In genomic region chr2:223957092-223957851, GRCh38 we compare ENCODE assay signal across 1 cellular context.
A peak's percentile ranks its signal among the peaks of the same experiment; 100 is the strongest.
TF ChIP-seq lines count a peak whose summit lies in the region.

Gene MRPL44, plus strand, starts transcription at chr2:223957463. Its CDS starts 10 bp downstream, at chr2:223957473.

TF ChIP-seq in HEK293, 187 proteins besides CTCF, POLR2A, EP300 and RAD21 (continued from another document and continues in another):
- 0 out of 2 replicates have a peak, but pooled peaks have one; percentile 14 for TF ChIP-seq ZNF18 (tag by site-specific recombination; IDR thresholded peaks at IDR 0.05)
- TF ChIP-seq ZNF560 (tag by site-specific recombination; IDR thresholded peaks at IDR 0.05; ENCODE audit: borderline replicate concordance): no peak
- TF ChIP-seq, protein P1, sequence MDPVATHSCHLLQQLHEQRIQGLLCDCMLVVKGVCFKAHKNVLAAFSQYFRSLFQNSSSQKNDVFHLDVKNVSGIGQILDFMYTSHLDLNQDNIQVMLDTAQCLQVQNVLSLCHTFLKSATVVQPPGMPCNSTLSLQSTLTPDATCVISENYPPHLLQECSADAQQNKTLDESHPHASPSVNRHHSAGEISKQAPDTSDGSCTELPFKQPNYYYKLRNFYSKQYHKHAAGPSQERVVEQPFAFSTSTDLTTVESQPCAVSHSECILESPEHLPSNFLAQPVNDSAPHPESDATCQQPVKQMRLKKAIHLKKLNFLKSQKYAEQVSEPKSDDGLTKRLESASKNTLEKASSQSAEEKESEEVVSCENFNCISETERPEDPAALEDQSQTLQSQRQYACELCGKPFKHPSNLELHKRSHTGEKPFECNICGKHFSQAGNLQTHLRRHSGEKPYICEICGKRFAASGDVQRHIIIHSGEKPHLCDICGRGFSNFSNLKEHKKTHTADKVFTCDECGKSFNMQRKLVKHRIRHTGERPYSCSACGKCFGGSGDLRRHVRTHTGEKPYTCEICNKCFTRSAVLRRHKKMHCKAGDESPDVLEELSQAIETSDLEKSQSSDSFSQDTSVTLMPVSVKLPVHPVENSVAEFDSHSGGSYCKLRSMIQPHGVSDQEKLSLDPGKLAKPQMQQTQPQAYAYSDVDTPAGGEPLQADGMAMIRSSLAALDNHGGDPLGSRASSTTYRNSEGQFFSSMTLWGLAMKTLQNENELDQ (tag by site-specific recombination; IDR thresholded peaks at IDR 0.05; ENCODE audit: low read depth): no peak
- TF ChIP-seq WT1 (tag by site-specific recombination; IDR thresholded peaks at IDR 0.05): peak; percentile 55
- no peak for TF ChIP-seq ZNF626 (tag by site-specific recombination; IDR thresholded peaks at IDR 0.05)
- peak; percentile 60; the same call in 1 of the 2 replicates for TF ChIP-seq MYNN (tag by site-specific recombination; IDR thresholded peaks at IDR 0.05; ENCODE audit: borderline replicate concordance)
- TF ChIP-seq ZNF776 (tag by site-specific recombination; IDR thresholded peaks at IDR 0.05; ENCODE audit: borderline replicate concordance): no peak
- TF ChIP-seq, protein P2, sequence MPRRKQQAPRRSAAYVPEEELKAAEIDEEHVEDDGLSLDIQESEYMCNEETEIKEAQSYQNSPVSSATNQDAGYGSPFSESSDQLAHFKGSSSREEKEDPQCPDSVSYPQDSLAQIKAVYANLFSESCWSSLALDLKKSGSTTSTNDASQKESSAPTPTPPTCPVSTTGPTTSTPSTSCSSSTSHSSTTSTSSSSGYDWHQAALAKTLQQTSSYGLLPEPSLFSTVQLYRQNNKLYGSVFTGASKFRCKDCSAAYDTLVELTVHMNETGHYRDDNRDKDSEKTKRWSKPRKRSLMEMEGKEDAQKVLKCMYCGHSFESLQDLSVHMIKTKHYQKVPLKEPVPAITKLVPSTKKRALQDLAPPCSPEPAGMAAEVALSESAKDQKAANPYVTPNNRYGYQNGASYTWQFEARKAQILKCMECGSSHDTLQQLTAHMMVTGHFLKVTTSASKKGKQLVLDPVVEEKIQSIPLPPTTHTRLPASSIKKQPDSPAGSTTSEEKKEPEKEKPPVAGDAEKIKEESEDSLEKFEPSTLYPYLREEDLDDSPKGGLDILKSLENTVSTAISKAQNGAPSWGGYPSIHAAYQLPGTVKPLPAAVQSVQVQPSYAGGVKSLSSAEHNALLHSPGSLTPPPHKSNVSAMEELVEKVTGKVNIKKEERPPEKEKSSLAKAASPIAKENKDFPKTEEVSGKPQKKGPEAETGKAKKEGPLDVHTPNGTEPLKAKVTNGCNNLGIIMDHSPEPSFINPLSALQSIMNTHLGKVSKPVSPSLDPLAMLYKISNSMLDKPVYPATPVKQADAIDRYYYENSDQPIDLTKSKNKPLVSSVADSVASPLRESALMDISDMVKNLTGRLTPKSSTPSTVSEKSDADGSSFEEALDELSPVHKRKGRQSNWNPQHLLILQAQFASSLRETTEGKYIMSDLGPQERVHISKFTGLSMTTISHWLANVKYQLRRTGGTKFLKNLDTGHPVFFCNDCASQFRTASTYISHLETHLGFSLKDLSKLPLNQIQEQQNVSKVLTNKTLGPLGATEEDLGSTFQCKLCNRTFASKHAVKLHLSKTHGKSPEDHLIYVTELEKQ (tag by site-specific recombination; IDR thresholded peaks at IDR 0.05; ENCODE audit: borderline replicate concordance): peak; percentile 72; the same call in 1 of the 2 replicates
- TF ChIP-seq ZNF639 (tag by site-specific recombination; IDR thresholded peaks at IDR 0.05): peak; percentile 98
- 0 out of 2 replicates have a peak, but pooled peaks have one; percentile 88 for TF ChIP-seq ZNF221 (tag by site-specific recombination; IDR thresholded peaks at IDR 0.05; ENCODE audit: borderline replicate concordance)
- TF ChIP-seq ZNF792 (tag by site-specific recombination; IDR thresholded peaks at IDR 0.05): 0 out of 2 replicates have a peak, but pooled peaks have one; percentile 39
- no peak for TF ChIP-seq ZNF658 (tag by site-specific recombination; IDR thresholded peaks at IDR 0.05)
- TF ChIP-seq KLF1 (tag by site-specific recombination; IDR thresholded peaks at IDR 0.05): peak; percentile 90
- TF ChIP-seq ZNF843 (tag by site-specific recombination; IDR thresholded peaks at IDR 0.05): peak; percentile 68
- TF ChIP-seq, protein P3, sequence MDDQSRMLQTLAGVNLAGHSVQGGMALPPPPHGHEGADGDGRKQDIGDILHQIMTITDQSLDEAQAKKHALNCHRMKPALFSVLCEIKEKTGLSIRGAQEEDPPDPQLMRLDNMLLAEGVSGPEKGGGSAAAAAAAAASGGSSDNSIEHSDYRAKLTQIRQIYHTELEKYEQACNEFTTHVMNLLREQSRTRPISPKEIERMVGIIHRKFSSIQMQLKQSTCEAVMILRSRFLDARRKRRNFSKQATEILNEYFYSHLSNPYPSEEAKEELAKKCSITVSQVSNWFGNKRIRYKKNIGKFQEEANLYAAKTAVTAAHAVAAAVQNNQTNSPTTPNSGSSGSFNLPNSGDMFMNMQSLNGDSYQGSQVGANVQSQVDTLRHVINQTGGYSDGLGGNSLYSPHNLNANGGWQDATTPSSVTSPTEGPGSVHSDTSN (CRISPR knock-in tag; IDR thresholded peaks at IDR 0.05): peak; percentile 84; the same call in 1 of the 2 replicates
- no peak for TF ChIP-seq ZNF112 (tag by site-specific recombination; IDR thresholded peaks at IDR 0.05)
- TF ChIP-seq ZSCAN30 (tag by site-specific recombination; IDR thresholded peaks at IDR 0.05): peak; percentile 93
- peak; percentile 76 for TF ChIP-seq ZNF610 (tag by site-specific recombination; IDR thresholded peaks at IDR 0.05; ENCODE audit: borderline replicate concordance)
- no peak for TF ChIP-seq ZNF423 (tag by site-specific recombination; IDR thresholded peaks at IDR 0.05)
- no peak for TF ChIP-seq ZNF645 (tag by site-specific recombination; IDR thresholded peaks at IDR 0.05)
- TF ChIP-seq REPIN1 (tag by site-specific recombination; IDR thresholded peaks at IDR 0.05; ENCODE audit: low read depth): peak; percentile 85; the same call in 1 of the 2 replicates
- TF ChIP-seq ZNF488 (tag by site-specific recombination; IDR thresholded peaks at IDR 0.05): no peak
- TF ChIP-seq ZNF146 (tag by site-specific recombination; IDR thresholded peaks at IDR 0.05): peak; percentile 80
- no peak for TF ChIP-seq ZNF23 (tag by site-specific recombination; IDR thresholded peaks at IDR 0.05; ENCODE audit: borderline replicate concordance)
- TF ChIP-seq, protein P4, sequence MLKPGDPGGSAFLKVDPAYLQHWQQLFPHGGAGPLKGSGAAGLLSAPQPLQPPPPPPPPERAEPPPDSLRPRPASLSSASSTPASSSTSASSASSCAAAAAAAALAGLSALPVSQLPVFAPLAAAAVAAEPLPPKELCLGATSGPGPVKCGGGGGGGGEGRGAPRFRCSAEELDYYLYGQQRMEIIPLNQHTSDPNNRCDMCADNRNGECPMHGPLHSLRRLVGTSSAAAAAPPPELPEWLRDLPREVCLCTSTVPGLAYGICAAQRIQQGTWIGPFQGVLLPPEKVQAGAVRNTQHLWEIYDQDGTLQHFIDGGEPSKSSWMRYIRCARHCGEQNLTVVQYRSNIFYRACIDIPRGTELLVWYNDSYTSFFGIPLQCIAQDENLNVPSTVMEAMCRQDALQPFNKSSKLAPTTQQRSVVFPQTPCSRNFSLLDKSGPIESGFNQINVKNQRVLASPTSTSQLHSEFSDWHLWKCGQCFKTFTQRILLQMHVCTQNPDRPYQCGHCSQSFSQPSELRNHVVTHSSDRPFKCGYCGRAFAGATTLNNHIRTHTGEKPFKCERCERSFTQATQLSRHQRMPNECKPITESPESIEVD (tag by site-specific recombination; IDR thresholded peaks at IDR 0.05): no peak
- TF ChIP-seq, protein P5, sequence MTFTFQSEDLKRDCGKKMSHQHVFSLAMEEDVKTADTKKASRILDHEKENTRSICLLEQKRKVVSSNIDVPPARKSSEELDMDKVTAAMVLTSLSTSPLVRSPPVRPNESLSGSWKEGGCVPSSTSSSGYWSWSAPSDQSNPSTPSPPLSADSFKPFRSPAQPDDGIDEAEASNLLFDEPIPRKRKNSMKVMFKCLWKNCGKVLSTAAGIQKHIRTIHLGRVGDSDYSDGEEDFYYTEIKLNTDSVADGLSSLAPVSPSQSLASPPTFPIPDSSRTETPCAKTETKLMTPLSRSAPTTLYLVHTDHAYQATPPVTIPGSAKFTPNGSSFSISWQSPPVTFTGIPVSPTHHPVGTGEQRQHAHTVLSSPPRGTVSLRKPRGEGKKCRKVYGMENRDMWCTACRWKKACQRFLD (tag by site-specific recombination; IDR thresholded peaks at IDR 0.05): no peak
- no peak for TF ChIP-seq ZNF157 (tag by site-specific recombination; IDR thresholded peaks at IDR 0.05)
- no peak for TF ChIP-seq ZNF16 (tag by site-specific recombination; IDR thresholded peaks at IDR 0.05; ENCODE audit: low read depth)
- TF ChIP-seq ZNF37A (tag by site-specific recombination; IDR thresholded peaks at IDR 0.05): no peak
- no peak for TF ChIP-seq ZNF654 (tag by site-specific recombination; IDR thresholded peaks at IDR 0.05; ENCODE audit: low read depth)
- TF ChIP-seq ZNF350 (tag by site-specific recombination; IDR thresholded peaks at IDR 0.05): no peak
- 0 out of 2 replicates have a peak, but pooled peaks have one; percentile 11 for TF ChIP-seq ZIC2 (tag by site-specific recombination; IDR thresholded peaks at IDR 0.05)
- TF ChIP-seq TCF7L2 (IDR thresholded peaks at IDR 0.05; ENCODE audit: borderline replicate concordance, low read depth, low read length): no peak
- TF ChIP-seq ZNF692 (tag by site-specific recombination; IDR thresholded peaks at IDR 0.05): peak; percentile 91
- peak; percentile 58 for TF ChIP-seq PRDM4 (tag by site-specific recombination; IDR thresholded peaks at IDR 0.05)
- TF ChIP-seq ZNF510 (tag by site-specific recombination; IDR thresholded peaks at IDR 0.05; ENCODE audit: insufficient replicate concordance): no peak
- TF ChIP-seq SP7 (tag by site-specific recombination; IDR thresholded peaks at IDR 0.05): peak; percentile 89
- no peak for TF ChIP-seq ZNF747 (tag by site-specific recombination; IDR thresholded peaks at IDR 0.05)
- no peak for TF ChIP-seq SCRT1 (tag by site-specific recombination; IDR thresholded peaks at IDR 0.05; ENCODE audit: borderline replicate concordance)
